Comparison of ENCODE assay signal across 19 cellular contexts in the genomic region with DNA sequence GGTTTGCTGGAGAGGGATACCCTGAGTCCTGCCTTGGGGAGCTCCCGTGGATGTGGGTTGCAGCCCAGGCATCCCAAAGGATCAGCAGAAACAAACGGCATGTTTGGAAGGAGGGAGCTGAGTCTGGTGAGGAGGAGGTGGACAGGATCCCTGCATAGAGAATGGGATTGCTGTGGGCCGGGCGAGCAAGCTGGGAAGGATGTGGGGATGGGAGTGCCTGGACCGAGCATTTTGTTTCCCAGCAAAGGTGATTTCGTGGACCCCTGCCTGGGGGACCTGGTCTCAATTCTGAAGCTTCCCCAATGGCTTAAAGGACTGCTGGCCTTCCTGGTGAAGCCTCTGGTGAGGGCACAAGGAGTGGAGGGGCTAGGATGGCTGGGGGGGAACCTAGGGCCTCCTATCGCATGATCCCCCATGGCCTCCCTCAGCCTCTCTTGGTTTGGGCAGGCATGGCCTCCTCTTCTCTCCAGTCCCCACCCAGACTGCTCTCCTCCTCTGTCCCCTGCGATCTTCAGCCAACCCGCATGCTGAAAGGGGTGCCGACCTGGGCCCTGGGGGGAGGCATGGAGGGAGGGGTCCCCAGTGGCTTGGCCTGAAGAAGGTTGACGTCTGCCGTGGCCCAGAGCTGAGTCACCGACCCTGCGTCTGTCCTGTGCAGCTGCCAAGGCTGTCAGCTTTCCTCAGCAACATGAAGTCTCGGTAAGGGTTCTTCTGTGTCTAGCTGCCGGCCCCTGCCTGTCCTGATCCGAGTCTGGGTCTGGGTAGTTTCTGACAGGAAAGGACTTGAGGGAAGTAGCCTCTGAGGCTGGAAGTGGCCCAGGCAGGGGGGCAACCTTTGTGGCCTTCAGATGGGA.
"Had no signal": no experiment of that assay in that cellular context is flagged by ENCODE, and none has a peak within 500 bp of the region (broad histone marks: within the 10 kb centered on the region; RNA-seq: fewer than 3 reads in every experiment).

No MANE protein-coding gene starts in this region.

- DNase-seq: activated CD4-positive, alpha-beta T cell treated with anti-CD3 and anti-CD28 coated beads for 4 hours; activated CD8-positive, alpha-beta memory T cell treated with anti-CD3 and anti-CD28 coated beads, Interleukin-2, amount 50 U/mL, for 48 hours; activated CD8-positive, alpha-beta T cell treated with anti-CD3 and anti-CD28 coated beads for 36 hours; activated naive CD4-positive, alpha-beta T cell; central memory CD4-positive, alpha-beta T cell; effector memory CD4-positive, alpha-beta T cell; foreskin keratinocyte; nephron progenitor cell; pancreas; retina; small intestine; substantia nigra; trophoblast cell had no signal

- H3K4me3 Mint-ChIP-seq: activated CD8-positive, alpha-beta T cell treated with anti-CD3 and anti-CD28 coated beads for 36 hours; memory B cell; nephron progenitor cell; stimulated activated memory B cell treated with anti-CD40 and anti-IgM and Interleukin-4, amounts not matched to agents 10 μg/mL and 1 μg/mL and 100 μg/mL, for 72 hours; T-helper 1 cell treated with Interleukin-12 subunit alpha and Interleukin-12 subunit beta and Interleukin-4 antibody, amounts not matched to agents 30 μg/mL and 1 μg/mL, for 36 hours had no signal

- H3K4me1 Mint-ChIP-seq: memory B cell had no signal

- H3K9me3 ChIP-seq: heart left ventricle, pancreas had no signal

- H3K27me3 ChIP-seq: foreskin keratinocyte, heart left ventricle, pancreas had no signal

- H3K9me3 Mint-ChIP-seq: activated CD8-positive, alpha-beta T cell treated with anti-CD3 and anti-CD28 coated beads for 36 hours; memory B cell; nephron progenitor cell; stimulated activated memory B cell treated with anti-CD40 and anti-IgM and Interleukin-4, amounts not matched to agents 10 μg/mL and 1 μg/mL and 100 μg/mL, for 72 hours; T-helper 1 cell treated with Interleukin-12 subunit alpha and Interleukin-12 subunit beta and Interleukin-4 antibody, amounts not matched to agents 30 μg/mL and 1 μg/mL, for 36 hours had no signal

- H3K27ac ChIP-seq: foreskin keratinocyte, heart left ventricle, pancreas had no signal

- H3K4me1 ChIP-seq: foreskin keratinocyte, pancreas had no signal

- H3K27me3 Mint-ChIP-seq: activated CD8-positive, alpha-beta T cell treated with anti-CD3 and anti-CD28 coated beads for 36 hours; stimulated activated memory B cell treated with anti-CD40 and anti-IgM and Interleukin-4, amounts not matched to agents 10 μg/mL and 1 μg/mL and 100 μg/mL, for 72 hours had no signal

- H3K27ac Mint-ChIP-seq: activated CD8-positive, alpha-beta T cell treated with anti-CD3 and anti-CD28 coated beads for 36 hours; memory B cell; nephron progenitor cell; stimulated activated memory B cell treated with anti-CD40 and anti-IgM and Interleukin-4, amounts not matched to agents 10 μg/mL and 1 μg/mL and 100 μg/mL, for 72 hours; T-helper 1 cell treated with Interleukin-12 subunit alpha and Interleukin-12 subunit beta and Interleukin-4 antibody, amounts not matched to agents 30 μg/mL and 1 μg/mL, for 36 hours had no signal

- H3K36me3 ChIP-seq: heart left ventricle had no signal

- ATAC-seq: activated CD8-positive, alpha-beta T cell treated with anti-CD3 and anti-CD28 coated beads for 36 hours; foreskin keratinocyte; heart left ventricle; left lobe of liver; pancreas; SK-N-SH treated with all-trans-retinoic acid at 6 μM for 48 hours; stimulated activated memory B cell treated with anti-CD40 and anti-IgM and Interleukin-4, amounts not matched to agents 10 μg/mL and 1 μg/mL and 100 μg/mL, for 72 hours had no signal

- H3K4me3 ChIP-seq: heart left ventricle, pancreas had no signal
